ENCODE assay signal across 11 cellular contexts in the genomic region with DNA sequence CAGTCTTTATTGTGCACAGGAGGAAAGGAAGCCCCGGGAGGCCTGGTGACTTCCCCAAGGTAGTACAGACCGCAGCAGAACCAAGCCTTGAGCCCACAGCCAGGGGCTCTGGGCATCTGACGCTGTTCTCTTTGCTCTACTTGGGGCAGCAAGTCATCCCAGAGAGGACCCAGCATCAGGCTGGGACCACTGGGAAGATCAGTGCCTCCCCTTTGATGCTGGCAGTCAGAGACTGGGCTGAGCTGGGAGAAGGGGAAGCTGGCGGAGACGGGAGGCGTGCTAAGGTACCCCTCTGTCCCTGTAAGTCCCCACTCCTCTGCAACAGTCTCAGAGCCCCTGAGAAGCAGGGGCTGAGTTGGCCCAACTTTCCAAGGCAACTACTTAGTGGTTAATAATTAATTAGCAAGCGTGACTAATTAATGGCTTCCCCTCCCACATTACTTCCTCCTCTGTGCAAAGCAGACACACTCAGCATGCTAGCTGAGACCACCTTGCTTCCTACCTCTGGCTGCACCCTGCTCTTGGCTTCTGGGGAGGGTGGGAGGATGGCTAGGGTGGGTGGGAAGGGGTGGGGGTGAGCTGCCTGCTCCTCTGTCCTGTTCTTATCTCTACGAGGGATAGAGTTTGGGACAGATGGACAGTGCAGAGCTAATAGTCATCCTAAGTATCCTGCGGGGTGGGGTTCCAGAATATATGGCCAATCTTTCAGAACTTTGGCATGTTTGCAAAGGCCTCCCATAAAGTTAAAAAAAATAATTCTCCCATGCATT. TPM values are rescaled to one million over a fixed set of nuclear protein-coding genes. Genes with fewer than 3 reads are reported as not detected.
DNase-seq lines count a peak whose midpoint lies in the region; ATAC-seq and TF ChIP-seq lines count a peak whose summit lies in the region.
"Had no signal": no experiment of that assay in that cellular context is flagged by ENCODE, and none has a peak within 500 bp of the region (broad histone marks: within the 10 kb centered on the region; RNA-seq: fewer than 3 reads in every experiment).

No MANE protein-coding gene starts in this region.

- no peaks in the 10 kb centered on the region; the same call in none of the 2 replicates for H4K20me1 ChIP-seq in GM23338 (replicated peaks; ENCODE audit: insufficient read depth)

- H3K9me3 Mint-ChIP-seq in GM23338, result no peaks in the 10 kb centered on the region
- H3K9me3 Mint-ChIP-seq: stimulated activated naive CD8-positive, alpha-beta T cell treated with anti-CD3 and anti-CD28 coated beads, Interleukin-15, Interleukin-2, amounts not matched to agents 100 ng/mL and 50 ng/mL, for 24 hours; T-helper 1 cell treated with Interleukin-12 subunit alpha and Interleukin-12 subunit beta and Interleukin-4 antibody, amounts not matched to agents 30 μg/mL and 1 μg/mL, for 36 hours had no signal

- TF ChIP-seq CTCF in GM23338 (conservative IDR thresholded peaks at IDR 0.05; ENCODE audit: low read depth in 2 of 2), result no peak
- no peak for TF ChIP-seq CTCF in foreskin fibroblast (IDR thresholded peaks at IDR 0.05; ENCODE audit: low read depth, low read length)

- H3K4me1 ChIP-seq in GM23338 (ENCODE audit: insufficient read depth) (peaks cover 47% of the 10 kb centered on the region), NT2/D1 (ENCODE audit: insufficient read depth, insufficient read length) (peaks cover 39% of the 10 kb centered on the region)

- DNase-seq in ACHN, result peak; percentile 40
- DNase-seq in GM23338 (ENCODE audit: low spot score), result no peak
- no peak for DNase-seq in NT2/D1 (ENCODE audit: low read depth, low spot score)
- DNase-seq in kidney glomerular epithelial cell (lab: John Stamatoyannopoulos, UW), result peak; percentile 70
- DNase-seq in foreskin fibroblast, result no peak
- DNase-seq in HUDEP-2 (lab: John Stamatoyannopoulos, UW; ENCODE audit: unreplicated experiment in 76 of 76), result no peak
- DNase-seq in globus pallidus (ENCODE audit: low spot score), result no peak
- DNase-seq: Kasumi-1 had no signal

- peak overlapping the region; percentile 30; the same call in 1 of the 2 replicates for H3K4me3 ChIP-seq in GM23338
- no peak overlapping the region for H3K4me3 ChIP-seq in NT2/D1 (ENCODE audit: insufficient read length, low read depth)
- no peak overlapping the region for H3K4me3 ChIP-seq in foreskin fibroblast (ENCODE audit: low read depth in 1 of 2, low read length in 2 of 2)

- peaks cover 41% of the 10 kb centered on the region for H3K36me3 Mint-ChIP-seq in GM23338 (ENCODE audit: low read depth)

- peak overlapping the region; percentile 95 for H3K4me2 ChIP-seq in GM23338

- H3K4me1 Mint-ChIP-seq in GM23338, result peaks cover 56% of the 10 kb centered on the region

- H3K27ac ChIP-seq in GM23338 (ENCODE audit: low read depth), result no peak overlapping the region

- H3F3A ChIP-seq in GM23338 (replicated peaks; ENCODE audit: low read depth), result 0 out of 2 replicates have a peak, but pooled peaks cover 3% of the 10 kb centered on the region

- H2AFZ ChIP-seq in GM23338, result no peak overlapping the region

- peak overlapping the region; percentile 26 for H3K9ac ChIP-seq in NT2/D1 (ENCODE audit: insufficient read length, low read depth)

- ATAC-seq in GM23338 (no peak), HG03280 (IDR thresholded peaks at IDR 0.05; ENCODE audit: unreplicated experiment) (no peak)

- in situ Hi-C loops in ACHN (cut with HindIII; ENCODE audit: low pct_ligation_motif_present, low pct_unique_long_range_greater_than_20kb, low sequenced_read_pairs), result no loop called here

- H3K27me3 ChIP-seq in GM23338 (ENCODE audit: insufficient read depth), result no peaks in the 10 kb centered on the region
- H3K27me3 ChIP-seq in NT2/D1 (ENCODE audit: insufficient read depth, insufficient read length), result no peaks in the 10 kb centered on the region

- peaks cover 63% of the 10 kb centered on the region for H3K79me2 ChIP-seq in GM23338 (replicated peaks; ENCODE audit: insufficient read depth)

- H3K27me3 Mint-ChIP-seq in GM23338 (ENCODE audit: insufficient read depth, low read depth, poor library complexity), result peaks cover 24% of the 10 kb centered on the region

- H3K9me3 ChIP-seq in NT2/D1 (ENCODE audit: insufficient read depth, low read length), result no peaks in the 10 kb centered on the region

- H3K36me3 ChIP-seq in GM23338 (ENCODE audit: insufficient read depth) (no peaks in the 10 kb centered on the region; the same call in 1 of the 2 replicates), NT2/D1 (ENCODE audit: insufficient read depth, insufficient read length, low read length) (peaks cover 58% of the 10 kb centered on the region)

- H3K4me3 Mint-ChIP-seq in GM23338, result peak overlapping the region; percentile 85; the same call in 1 of the 3 replicates
- H3K4me3 Mint-ChIP-seq: stimulated activated naive CD8-positive, alpha-beta T cell treated with anti-CD3 and anti-CD28 coated beads, Interleukin-15, Interleukin-2, amounts not matched to agents 100 ng/mL and 50 ng/mL, for 24 hours; T-helper 1 cell treated with Interleukin-12 subunit alpha and Interleukin-12 subunit beta and Interleukin-4 antibody, amounts not matched to agents 30 μg/mL and 1 μg/mL, for 36 hours had no signal

- H3K27ac Mint-ChIP-seq in GM23338, result peak overlapping the region; percentile 72; the same call in 1 of the 2 replicates
- H3K27ac Mint-ChIP-seq: stimulated activated naive CD8-positive, alpha-beta T cell treated with anti-CD3 and anti-CD28 coated beads, Interleukin-15, Interleukin-2, amounts not matched to agents 100 ng/mL and 50 ng/mL, for 24 hours; T-helper 1 cell treated with Interleukin-12 subunit alpha and Interleukin-12 subunit beta and Interleukin-4 antibody, amounts not matched to agents 30 μg/mL and 1 μg/mL, for 36 hours had no signal

- no peaks in the 10 kb centered on the region for H3K9me2 ChIP-seq in GM23338 (ENCODE audit: insufficient read depth)

TF ChIP-seq in GM23338, 12 proteins besides CTCF, POLR2A, EP300 and RAD21 (continues in another document):
- TF ChIP-seq, protein P1, sequence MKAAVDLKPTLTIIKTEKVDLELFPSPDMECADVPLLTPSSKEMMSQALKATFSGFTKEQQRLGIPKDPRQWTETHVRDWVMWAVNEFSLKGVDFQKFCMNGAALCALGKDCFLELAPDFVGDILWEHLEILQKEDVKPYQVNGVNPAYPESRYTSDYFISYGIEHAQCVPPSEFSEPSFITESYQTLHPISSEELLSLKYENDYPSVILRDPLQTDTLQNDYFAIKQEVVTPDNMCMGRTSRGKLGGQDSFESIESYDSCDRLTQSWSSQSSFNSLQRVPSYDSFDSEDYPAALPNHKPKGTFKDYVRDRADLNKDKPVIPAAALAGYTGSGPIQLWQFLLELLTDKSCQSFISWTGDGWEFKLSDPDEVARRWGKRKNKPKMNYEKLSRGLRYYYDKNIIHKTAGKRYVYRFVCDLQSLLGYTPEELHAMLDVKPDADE (IDR thresholded peaks at IDR 0.05), result no peak

RNA-seq across cellular contexts. Expression of a gene that starts 1.3 kb away (rescaled TPM):
- total RNA-seq in GM23338 (2014; rRNA removed; shearing (Covaris generic)), result 41.2 and 43.9 TPM in 2 replicates
- 25.2 and 25.3 TPM in 2 replicates for polyA plus RNA-seq in GM23338 (2016; fragmentation: Nextera tagmentation; extraction: Ambion mirVana)

RNA-seq across cellular contexts. Expression of a gene that starts 23.2 kb away (rescaled TPM):
- not detected in 2 replicates for total RNA-seq in GM23338 (2014; rRNA removed; shearing (Covaris generic))
- polyA plus RNA-seq in GM23338 (2016; fragmentation: Nextera tagmentation; extraction: Ambion mirVana), result not detected in 2 replicates

Comparison
In these comparisons a context has a peak if more than half of its experiments do, and no peak if none do; other contexts are left out.
1. DNase-seq: peak in ACHN (single experiment) and kidney glomerular epithelial cell (single experiment); none in GM23338 (single experiment), NT2/D1 (single experiment), foreskin fibroblast (0 of 2), HUDEP-2 (0 of 76) and globus pallidus (single experiment).